9 cellular contexts compared by ENCODE assay signal in the genomic region with DNA sequence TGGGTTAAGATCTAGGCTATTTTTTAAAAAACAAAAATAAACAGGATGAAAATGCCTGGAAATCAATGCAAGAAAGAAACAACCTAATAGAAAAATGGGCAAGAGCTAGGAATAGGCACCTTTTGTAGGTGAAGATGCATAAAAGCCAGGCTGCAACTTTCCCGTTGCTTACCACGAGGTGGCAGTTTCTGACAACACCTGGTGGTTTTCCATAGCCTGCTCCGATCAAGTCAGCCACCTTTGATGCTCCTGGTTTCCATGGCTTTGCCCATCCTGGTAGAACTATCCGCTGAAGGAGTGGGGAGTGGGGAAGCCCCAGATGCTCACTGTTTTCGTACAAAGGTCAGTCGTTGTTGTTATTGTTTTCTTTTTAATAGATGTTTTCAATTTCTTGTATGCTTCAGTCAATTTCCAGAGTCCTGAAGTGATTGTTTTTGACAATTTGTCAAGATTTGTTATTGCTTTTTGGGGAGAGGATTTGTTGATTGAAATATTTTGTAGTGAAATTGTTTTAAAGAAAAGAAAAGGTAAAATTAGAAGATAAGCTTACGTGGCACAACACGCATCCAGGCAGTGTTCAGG. TPM values are rescaled to one million over a fixed set of nuclear protein-coding genes. Genes with fewer than 3 reads are reported as not detected.
DNase-seq lines count a peak whose midpoint lies in the region; ATAC-seq, FAIRE-seq and TF ChIP-seq lines count a peak whose summit lies in the region.
"Had no signal": no experiment of that assay in that cellular context is flagged by ENCODE, and none has a peak within 500 bp of the region (broad histone marks: within the 10 kb centered on the region; RNA-seq: fewer than 3 reads in every experiment).

No MANE protein-coding gene starts in this region.

- no peaks in the 10 kb centered on the region for H3K4me1 Mint-ChIP-seq in nephron
- no peaks in the 10 kb centered on the region for H3K4me1 Mint-ChIP-seq in mesothelial cell of epicardium

- peaks cover 4% of the 10 kb centered on the region for H3K9me3 Mint-ChIP-seq in nephron
- H3K9me3 Mint-ChIP-seq in mesothelial cell of epicardium: peaks cover 5% of the 10 kb centered on the region

- peak; percentile 71 for FAIRE-seq in G401.6 (lab: Jason Lieb, UNC)

- TF ChIP-seq CTCF in nephron (IDR thresholded peaks at IDR 0.05; ENCODE audit: unreplicated experiment in 3 of 3) (peak; percentile 41 to 51 (median 47)), mesothelial cell of epicardium (IDR thresholded peaks at IDR 0.05; ENCODE audit: unreplicated experiment) (no peak)

- H3K27me3 Mint-ChIP-seq in nephron (ENCODE audit: low read depth) (peaks cover 34% of the 10 kb centered on the region), mesothelial cell of epicardium (ENCODE audit: low read depth) (peaks cover 40% of the 10 kb centered on the region)

- ATAC-seq in HG03565 (IDR thresholded peaks at IDR 0.05; ENCODE audit: unreplicated experiment) (no peak), HG02588 (IDR thresholded peaks at IDR 0.05; ENCODE audit: unreplicated experiment) (no peak)

- H3K36me3 Mint-ChIP-seq in nephron (ENCODE audit: low read depth) (no peaks in the 10 kb centered on the region), mesothelial cell of epicardium (no peaks in the 10 kb centered on the region)

- H3K4me3 Mint-ChIP-seq in nephron (no peak overlapping the region), mesothelial cell of epicardium (no peak overlapping the region)

- H3K27ac Mint-ChIP-seq in nephron (no peak overlapping the region), mesothelial cell of epicardium (no peak overlapping the region)

- DNase-seq in NCI-H187 treated with DMSO at 0.1 percent for 48 hours (lab: John Stamatoyannopoulos, UW) (peak; percentile 46), astrocyte of the hippocampus (ENCODE audit: low read depth, low spot score) (peak; percentile 53), mesothelial cell of epicardium (ENCODE audit: low spot score in 2 of 2, unreplicated experiment in 2 of 2) (no peak), activated gamma-delta T cell (lab: John Stamatoyannopoulos, UW) (no peak)

RNA-seq across cellular contexts. Expression of a gene that starts 24.1 kb away (rescaled TPM):
- total RNA-seq in mesothelial cell of epicardium: 56.8 to 60.1 TPM (median 57.6 TPM) in 3 replicates

RNA-seq across cellular contexts. Expression of a gene that starts 32.1 kb away (rescaled TPM):
- 0.29 to 0.54 TPM (median 0.47 TPM) in 3 replicates for total RNA-seq in mesothelial cell of epicardium

RNA-seq across cellular contexts. Expression of a gene that starts 32.3 kb away (rescaled TPM):
- total RNA-seq in mesothelial cell of epicardium: 0.18 to 0.69 TPM (median 0.31 TPM) in 3 replicates

RNA-seq across cellular contexts. Expression of a gene that starts 33.2 kb away (rescaled TPM):
- total RNA-seq in mesothelial cell of epicardium: 0.31 to 0.58 TPM (median 0.45 TPM) in 3 replicates
- total RNA-seq: subcutaneous adipose tissue had no signal

Comparison
In these comparisons a context has a peak if more than half of its experiments do, and no peak if none do; other contexts are left out.
1. DNase-seq: peak in NCI-H187 treated with DMSO at 0.1 percent for 48 hours (single experiment) and astrocyte of the hippocampus (single experiment); none in mesothelial cell of epicardium (0 of 2) and activated gamma-delta T cell (single experiment).